28 cellular contexts compared by ENCODE assay signal in the genomic region with DNA sequence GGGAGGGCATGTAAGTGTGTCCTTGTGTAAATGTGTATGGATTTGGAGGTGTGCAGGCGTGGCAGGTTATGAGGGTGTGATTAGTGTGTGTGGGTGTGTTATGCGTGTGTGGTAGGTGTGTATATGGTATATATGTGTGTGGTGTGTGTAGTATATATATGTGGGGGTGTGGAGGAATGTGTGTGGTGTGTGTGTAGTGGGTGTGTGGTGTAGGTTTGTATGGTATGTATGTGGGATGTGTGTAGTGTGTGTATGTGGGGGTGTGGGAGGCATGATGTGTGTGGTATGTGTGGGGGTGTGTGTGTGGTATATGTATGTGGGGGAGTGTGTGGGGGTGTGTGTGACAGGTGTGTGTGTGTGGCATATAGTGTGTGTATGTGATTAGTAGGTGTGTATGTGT.
DNase-seq lines count a peak whose midpoint lies in the region; ATAC-seq, FAIRE-seq and TF ChIP-seq lines count a peak whose summit lies in the region.
"Had no signal": no experiment of that assay in that cellular context is flagged by ENCODE, and none has a peak within 500 bp of the region (broad histone marks: within the 10 kb centered on the region; RNA-seq: fewer than 3 reads in every experiment).

No MANE protein-coding gene starts in this region.

- H3K14ac ChIP-seq in H1 (ENCODE audit: insufficient read length), result no peak overlapping the region
- H3K14ac ChIP-seq in neuronal stem cell (ENCODE audit: low read length), result no peak overlapping the region

- no peak for TF ChIP-seq POLR2A in H1 (IDR thresholded peaks at IDR 0.05; ENCODE audit: control extremely low read depth in 1 of 2, low read depth in 2 of 2, low read length in 2 of 2)

- H4K8ac ChIP-seq in H1 (ENCODE audit: extremely low read depth, insufficient read depth, low read length) (no peak overlapping the region), neuronal stem cell (ENCODE audit: low read depth, low read length) (no peak overlapping the region)

- H3K9me3 Mint-ChIP-seq in activated CD4-positive, alpha-beta T cell treated with anti-CD3 and anti-CD28 coated beads, Interleukin-2, amount 10 ng/mL, durations not matched to agents 7 days and 5 days, result no peaks in the 10 kb centered on the region
- H3K9me3 Mint-ChIP-seq: CD14-positive monocyte; CD4-positive, alpha-beta memory T cell; CD8-positive, alpha-beta memory T cell had no signal

- CTCF ChIA-PET in HEK293 (lab: Yijun Ruan, JAX), result no interaction called here
- CTCF ChIA-PET in H1 (lab: Charles Lee; ENCODE audit: partially characterized antibody), result no interaction called here
- CTCF ChIA-PET in activated CD4-positive, alpha-beta T cell treated with anti-CD3 and anti-CD28 coated beads, Interleukin-2, amount 10 ng/mL, durations not matched to agents 7 days and 5 days (lab: Charles Lee), result no interaction called here

- no peaks in the 10 kb centered on the region for H3K9me3 ChIP-seq in HEK293 (ENCODE audit: control insufficient read depth, insufficient read depth, low read depth, low read length)
- H3K9me3 ChIP-seq in H1 (ENCODE audit: insufficient read depth in 2 of 2, low read depth in 1 of 2, low read length in 1 of 2), result no peaks in the 10 kb centered on the region
- peaks cover 0 to 3% of the 10 kb centered on the region in 2 donors for H3K9me3 ChIP-seq in neuronal stem cell (replicated peaks in 1 of 2; ENCODE audit: control insufficient read depth in 2 of 2, insufficient read depth in 1 of 2, low read depth in 1 of 2, low read length in 2 of 2)
- H3K9me3 ChIP-seq in upper lobe of right lung, result no peaks in the 10 kb centered on the region
- no peaks in the 10 kb centered on the region for H3K9me3 ChIP-seq in psoas muscle
- H3K9me3 ChIP-seq: BE2C, BLaER1 had no signal

- no peak for TF ChIP-seq RAD21 in H1 (IDR thresholded peaks at IDR 0.05 in 1 of 2, conservative IDR thresholded peaks at IDR 0.05 in 1 of 2; ENCODE audit: low read depth in 2 of 2, low read length in 2 of 2)

- peaks cover 3% of the 10 kb centered on the region for H3K4me1 Mint-ChIP-seq in activated CD4-positive, alpha-beta T cell treated with anti-CD3 and anti-CD28 coated beads, Interleukin-2, amount 10 ng/mL, durations not matched to agents 7 days and 5 days

- H3K18ac ChIP-seq in H1 (ENCODE audit: extremely low read depth, low read length), result no peak overlapping the region
- no peak overlapping the region for H3K18ac ChIP-seq in neuronal stem cell (ENCODE audit: low read length)

- H3K79me1 ChIP-seq in H1 (ENCODE audit: low read depth, low read length) (no peaks in the 10 kb centered on the region; the same call in 1 of the 2 replicates), neuronal stem cell (ENCODE audit: low read depth, low read length) (no peaks in the 10 kb centered on the region)

- TF ChIP-seq CTCF in HEK293 (tag by site-specific recombination; IDR thresholded peaks at IDR 0.05) (no peak), H1 (IDR thresholded peaks at IDR 0.05; ENCODE audit: control extremely low read depth in 1 of 3, insufficient read depth in 1 of 3, low read depth in 1 of 3, low read length in 3 of 3) (no peak), upper lobe of right lung (IDR thresholded peaks at IDR 0.05) (no peak), psoas muscle (IDR thresholded peaks at IDR 0.05) (no peak)

- intact Hi-C loops in upper lobe of right lung (cut with DNase I), result no loop called here
- intact Hi-C loops in psoas muscle (cut with DNase I), result no loop called here

- H2BK5ac ChIP-seq in H1 (ENCODE audit: low read depth, low read length), result peak overlapping the region; percentile 36; the same call in 1 of the 2 replicates
- no peak overlapping the region for H2BK5ac ChIP-seq in neuronal stem cell (ENCODE audit: low read length)

- H3K79me2 ChIP-seq in H1 (ENCODE audit: control insufficient read depth in 1 of 2, insufficient read depth in 2 of 2, low read length in 2 of 2), result no peaks in the 10 kb centered on the region

- H2AK5ac ChIP-seq in H1 (ENCODE audit: low read depth, low read length) (peak overlapping the region; percentile 54; the same call in 1 of the 2 replicates), neuronal stem cell (ENCODE audit: low read depth, low read length) (no peak overlapping the region)

- peaks cover 6% of the 10 kb centered on the region for H3K27me3 Mint-ChIP-seq in activated CD4-positive, alpha-beta T cell treated with anti-CD3 and anti-CD28 coated beads, Interleukin-2, amount 10 ng/mL, durations not matched to agents 7 days and 5 days

- H3K4me2 ChIP-seq in H1 (ENCODE audit: insufficient read depth in 1 of 2, low read depth in 2 of 2, low read length in 2 of 2) (no peak overlapping the region), neuronal stem cell (ENCODE audit: insufficient read depth, low read length, poor library complexity, severe bottlenecking) (no peak overlapping the region)
- H3K4me2 ChIP-seq: BLaER1 had no signal

- no peaks in the 10 kb centered on the region for H3K36me3 Mint-ChIP-seq in activated CD4-positive, alpha-beta T cell treated with anti-CD3 and anti-CD28 coated beads, Interleukin-2, amount 10 ng/mL, durations not matched to agents 7 days and 5 days (ENCODE audit: low read depth)
- H3K36me3 Mint-ChIP-seq: CD14-positive monocyte; CD4-positive, alpha-beta memory T cell; CD4-positive, CD25-positive, alpha-beta regulatory T cell; CD8-positive, alpha-beta memory T cell had no signal

- H3K27ac Mint-ChIP-seq in activated CD4-positive, alpha-beta T cell treated with anti-CD3 and anti-CD28 coated beads, Interleukin-2, amount 10 ng/mL, durations not matched to agents 7 days and 5 days, result no peak overlapping the region
- H3K27ac Mint-ChIP-seq: CD14-positive monocyte; CD4-positive, alpha-beta memory T cell; CD4-positive, CD25-positive, alpha-beta regulatory T cell; CD8-positive, alpha-beta memory T cell had no signal

- DNase-seq in H1 (ENCODE audit: low read depth in 1 of 2, low spot score in 2 of 2) (no peak), neuronal stem cell (ENCODE audit: low spot score) (no peak), upper lobe of right lung (peak; percentile 3), psoas muscle (no peak), NCI-H524 (lab: John Stamatoyannopoulos, UW) (no peak), activated gamma-delta T cell (lab: John Stamatoyannopoulos, UW) (no peak)
- no peak for DNase-seq in activated CD4-positive, alpha-beta T cell treated with anti-CD3 and anti-CD28 coated beads, Interleukin-2, amount 10 ng/mL, durations not matched to agents 7 days and 5 days
- DNase-seq: 8988T; ACHN; BE2C; C1 segment of cervical spinal cord; CD4-positive, alpha-beta memory T cell; CD4-positive, CD25-positive, alpha-beta regulatory T cell; CD8-positive, alpha-beta memory T cell; COR-L47; DMS 273 treated with DMSO at 0.1 percent for 48 hours; DMS153; DMS53; DMS79; DND-41; EL; GDM1 had no signal

- H2BK120ac ChIP-seq in H1 (replicated peaks; ENCODE audit: low read depth, low read length) (no peak overlapping the region), neuronal stem cell (ENCODE audit: low read depth, low read length) (no peak overlapping the region)

- ATAC-seq in upper lobe of right lung (no peak), psoas muscle (no peak)
- ATAC-seq: GM12878 had no signal

- H3K23ac ChIP-seq in H1 (ENCODE audit: insufficient read length) (no peak overlapping the region), neuronal stem cell (ENCODE audit: low read depth, low read length, poor library complexity) (peak overlapping the region; percentile 83)

- no peak for FAIRE-seq in H1 (lab: Jason Lieb, UNC)
- FAIRE-seq: A204.1, GM19239 had no signal

- no peak for TF ChIP-seq EP300 in H1 (IDR thresholded peaks at IDR 0.05; ENCODE audit: borderline replicate concordance in 1 of 2, low read depth in 2 of 2, low read length in 2 of 2)

- 58% methylated on average over 2 of the region's 2 CpGs; no CpG with 5 or more reads in 1 of the 2 experiments for WGBS in H1 (ENCODE audit: extremely low coverage in 1 of 2, insufficient coverage in 1 of 2, insufficient read length in 1 of 2, insufficient replicate concordance in 2 of 2, low coverage in 1 of 2, low lambda C conversion rate in 2 of 2, missing lambda C conversion rate in 1 of 2), 2 experiments
- WGBS in neuronal stem cell (ENCODE audit: extremely low coverage in 2 of 2, insufficient read length in 2 of 2, insufficient replicate concordance in 1 of 2), 2 donors, result 75% methylated on average over 2 of the region's 2 CpGs; no CpG with 5 or more reads in 1 of the 2 donors
- WGBS in psoas muscle, 3 donors, result 49 to 71% (median 50%) methylated on average over 2 of the region's 2 CpGs

- H3K56ac ChIP-seq in H1 (replicated peaks; ENCODE audit: insufficient read length, low read depth, low read length), result peak overlapping the region; percentile 100

- H2BK15ac ChIP-seq in H1 (ENCODE audit: low read length), result no peak overlapping the region
- H2BK15ac ChIP-seq in neuronal stem cell (ENCODE audit: low read length), result no peak overlapping the region

- no peak overlapping the region for H3K4me3 Mint-ChIP-seq in activated CD4-positive, alpha-beta T cell treated with anti-CD3 and anti-CD28 coated beads, Interleukin-2, amount 10 ng/mL, durations not matched to agents 7 days and 5 days
- H3K4me3 Mint-ChIP-seq: CD14-positive monocyte; CD4-positive, alpha-beta memory T cell; CD4-positive, CD25-positive, alpha-beta regulatory T cell; CD8-positive, alpha-beta memory T cell had no signal

- POLR2A ChIA-PET in HEK293 (lab: Yijun Ruan, JAX), result no interaction called here
- POLR2A ChIA-PET in H1 (lab: Charles Lee; ENCODE audit: partially characterized antibody), result no interaction called here
- POLR2A ChIA-PET in activated CD4-positive, alpha-beta T cell treated with anti-CD3 and anti-CD28 coated beads, Interleukin-2, amount 10 ng/mL, durations not matched to agents 7 days and 5 days (lab: Charles Lee), result no interaction called here

- H3K4me1 ChIP-seq in HEK293 (ENCODE audit: control insufficient read depth, insufficient read depth, low read length), result no peaks in the 10 kb centered on the region
- peaks cover 0 to 7% (median 3%) of the 10 kb centered on the region in 4 experiments for H3K4me1 ChIP-seq in H1 (replicated peaks in 1 of 4; ENCODE audit: control insufficient read depth in 3 of 4, insufficient read depth in 4 of 4, low read length in 3 of 4)
- peaks cover 0 to 6% of the 10 kb centered on the region in 2 donors for H3K4me1 ChIP-seq in neuronal stem cell (ENCODE audit: control insufficient read depth in 2 of 2, insufficient read depth in 1 of 2, low read depth in 1 of 2, low read length in 2 of 2)
- peaks cover 4% of the 10 kb centered on the region for H3K4me1 ChIP-seq in upper lobe of right lung
- no peaks in the 10 kb centered on the region for H3K4me1 ChIP-seq in psoas muscle

- peak overlapping the region; percentile 81; the same call in 1 of the 2 replicates for H2BK12ac ChIP-seq in H1 (ENCODE audit: low read depth, low read length)
- H2BK12ac ChIP-seq in neuronal stem cell (ENCODE audit: low read length), result no peak overlapping the region

- H3K23me2 ChIP-seq in H1 (ENCODE audit: low read depth, low read length), result peaks cover 16% of the 10 kb centered on the region

- peaks cover 0 to 2% (median 0%) of the 10 kb centered on the region in 4 experiments; a peak in 1 of 7 replicates for H3K27me3 ChIP-seq in H1 (replicated peaks in 1 of 4; ENCODE audit: control insufficient read depth in 3 of 4, extremely low read depth in 1 of 4, insufficient read depth in 3 of 4, low read length in 3 of 4)
- peaks cover 0 to 2% (median 0%) of the 10 kb centered on the region in 3 experiments for H3K27me3 ChIP-seq in neuronal stem cell (ENCODE audit: control insufficient read depth in 3 of 3, insufficient read depth in 3 of 3, low read depth in 1 of 3, low read length in 3 of 3)
- peaks cover 13% of the 10 kb centered on the region for H3K27me3 ChIP-seq in upper lobe of right lung
- peaks cover 0 to 13% (median 0%) of the 10 kb centered on the region in 3 donors for H3K27me3 ChIP-seq in psoas muscle (ENCODE audit: insufficient read depth in 3 of 3, low read length in 2 of 3)
- H3K27me3 ChIP-seq: BE2C, BLaER1 had no signal

- H3K4me3 ChIP-seq in HEK293 (ENCODE audit: low read depth, low read length) (no peak overlapping the region), H1 (ENCODE audit: extremely low read depth in 1 of 4, insufficient read depth in 2 of 4, low read depth in 3 of 4, low read length in 4 of 4) (no peak overlapping the region), neuronal stem cell (ENCODE audit: low read length in 2 of 2) (peak overlapping the region in 1 of 2 donors; percentile 60), upper lobe of right lung (no peak overlapping the region), psoas muscle (no peak overlapping the region)
- H3K4me3 ChIP-seq: BLaER1, GM12878 had no signal

- no peaks in the 10 kb centered on the region for H3K36me3 ChIP-seq in HEK293 (ENCODE audit: control insufficient read depth in 2 of 2, insufficient read depth in 1 of 2, low read length in 2 of 2)
- H3K36me3 ChIP-seq in H1 (ENCODE audit: control insufficient read depth in 2 of 4, insufficient read depth in 4 of 4, low read length in 3 of 4), result no peaks in the 10 kb centered on the region; a peak in 2 of 8 replicates
- no peaks in the 10 kb centered on the region for H3K36me3 ChIP-seq in neuronal stem cell (replicated peaks in 1 of 2; ENCODE audit: control insufficient read depth in 2 of 2, insufficient read depth in 2 of 2, low read length in 2 of 2)
- no peaks in the 10 kb centered on the region for H3K36me3 ChIP-seq in upper lobe of right lung
- no peaks in the 10 kb centered on the region for H3K36me3 ChIP-seq in psoas muscle (ENCODE audit: insufficient read depth in 1 of 2, low read depth in 1 of 2)
- H3K36me3 ChIP-seq: BE2C, BLaER1 had no signal

- no peak overlapping the region for H3K9ac ChIP-seq in H1 (replicated peaks in 1 of 4; ENCODE audit: extremely low read depth in 1 of 4, low read depth in 3 of 4, low read length in 3 of 4)
- peak overlapping the region; percentile 47 for H3K9ac ChIP-seq in neuronal stem cell (ENCODE audit: low read depth, low read length, poor library complexity)
- H3K9ac ChIP-seq: BLaER1 had no signal

- no peak overlapping the region for H3K27ac ChIP-seq in HEK293 (ENCODE audit: extremely low read depth, low read depth, low read length)
- H3K27ac ChIP-seq in H1 (ENCODE audit: low read depth, low read length), result no peak overlapping the region
- no peak overlapping the region for H3K27ac ChIP-seq in neuronal stem cell (replicated peaks; ENCODE audit: low read length)
- no peak overlapping the region for H3K27ac ChIP-seq in upper lobe of right lung
- H3K27ac ChIP-seq in psoas muscle, result no peak overlapping the region
- H3K27ac ChIP-seq: BLaER1 had no signal

- H2AFZ ChIP-seq in H1 (ENCODE audit: low read length) (no peak overlapping the region), neuronal stem cell (ENCODE audit: low read length) (no peak overlapping the region)

- no peak overlapping the region for H4K5ac ChIP-seq in H1 (ENCODE audit: insufficient read length, low read depth, low read length)

- peaks cover 0 to 11% of the 10 kb centered on the region in 2 experiments for H4K20me1 ChIP-seq in H1 (replicated peaks in 1 of 2; ENCODE audit: control insufficient read depth in 1 of 2, insufficient read depth in 2 of 2, low read length in 2 of 2)
- H4K20me1 ChIP-seq: BLaER1 had no signal

- H3K4ac ChIP-seq in H1 (replicated peaks; ENCODE audit: insufficient read length, low read depth, low read length) (no peak overlapping the region), neuronal stem cell (ENCODE audit: low read length) (no peak overlapping the region)

- no peak overlapping the region for H2BK20ac ChIP-seq in H1 (ENCODE audit: low read length)

- H4K91ac ChIP-seq in H1 (replicated peaks; ENCODE audit: insufficient read length, low read length) (peak overlapping the region; percentile 94), neuronal stem cell (ENCODE audit: low read depth, low read length, poor library complexity) (peak overlapping the region; percentile 38)
